29 cellular contexts compared by ENCODE assay signal in genomic region chr7:20338285-20338684, GRCh38. TPM values are rescaled to one million over a fixed set of nuclear protein-coding genes. Genes with fewer than 3 reads are reported as not detected.
"Had no signal": no experiment of that assay in that cellular context is flagged by ENCODE, and none has a peak within 500 bp of the region (broad histone marks: within the 10 kb centered on the region; RNA-seq: fewer than 3 reads in every experiment).

No MANE protein-coding gene starts in this region.

- H3K27me3 Mint-ChIP-seq: progenitor cell of endocrine pancreas, type B pancreatic cell had no signal

- ATAC-seq: naive thymus-derived CD4-positive, alpha-beta T cell; natural killer cell; psoas muscle; right cardiac atrium; right lobe of liver; stimulated activated effector memory CD8-positive, alpha-beta T cell treated with anti-CD3 and anti-CD28 coated beads, Interleukin-12 subunit alpha, Interleukin-12 subunit beta, amount 100 ng/mL, for 72 hours; stimulated activated naive B cell treated with anti-CD40 and anti-IgM and Interleukin-4, amounts not matched to agents 10 μg/mL and 1 μg/mL and 100 μg/mL, for 72 hours; upper lobe of right lung had no signal

- H2AFZ ChIP-seq: neural progenitor cell, parathyroid adenoma had no signal

- H3K9me3 ChIP-seq: ovary, psoas muscle, right lobe of liver, sigmoid colon, stomach, thoracic aorta, thyroid gland, transverse colon, upper lobe of right lung, uterus had no signal

- H3K4me1 Mint-ChIP-seq: naive thymus-derived CD4-positive, alpha-beta T cell; natural killer cell; stimulated activated effector memory CD8-positive, alpha-beta T cell treated with anti-CD3 and anti-CD28 coated beads, Interleukin-12 subunit alpha, Interleukin-12 subunit beta, amount 100 ng/mL, for 72 hours; stimulated activated naive B cell treated with anti-CD40 and anti-IgM and Interleukin-4, amounts not matched to agents 10 μg/mL and 1 μg/mL and 100 μg/mL, for 72 hours had no signal

- H3K4me2 ChIP-seq: neural progenitor cell, smooth muscle cell had no signal

- DNase-seq: naive thymus-derived CD4-positive, alpha-beta T cell; natural killer cell; occipital lobe; ovary; posterior cingulate gyrus; psoas muscle; right cardiac atrium; right lobe of liver; sigmoid colon; stimulated activated CD4-positive, alpha-beta T cell treated with anti-CD3 and anti-CD28 coated beads, Interleukin-15, amount 100 ng/mL, for 24 hours; stimulated activated CD4-positive, alpha-beta T cell treated with anti-CD3 and anti-CD28 coated beads, Interleukin-2, amount 100 ng/mL, for 24 hours; stimulated activated CD4-positive, alpha-beta T cell treated with anti-CD3 and anti-CD28 coated beads, Interleukin-2, amount 100 ng/mL, for 48 hours; stimulated activated CD4-positive, alpha-beta T cell treated with anti-CD3 and anti-CD28 coated beads, Interleukin-4, amount 100 ng/mL, for 24 hours; stimulated activated naive B cell treated with anti-CD40 and anti-IgM and Interleukin-4, amounts not matched to agents 10 μg/mL and 1 μg/mL and 100 μg/mL, for 72 hours; stimulated activated naive CD4-positive, alpha-beta T cell treated with Interleukin-2 at 50 U/mL for 16 hours; stomach; thyroid gland; transverse colon; upper lobe of right lung; uterus had no signal

- H3K4me3 Mint-ChIP-seq: naive thymus-derived CD4-positive, alpha-beta T cell; natural killer cell; nephron; neural progenitor cell; stimulated activated effector memory CD8-positive, alpha-beta T cell treated with anti-CD3 and anti-CD28 coated beads, Interleukin-12 subunit alpha, Interleukin-12 subunit beta, amount 100 ng/mL, for 72 hours; stimulated activated naive B cell treated with anti-CD40 and anti-IgM and Interleukin-4, amounts not matched to agents 10 μg/mL and 1 μg/mL and 100 μg/mL, for 72 hours; stimulated activated naive CD8-positive, alpha-beta T cell treated with anti-CD3 and anti-CD28 coated beads, Interleukin-15, Interleukin-2, amounts not matched to agents 100 ng/mL and 50 ng/mL, for 24 hours; type B pancreatic cell had no signal

- H3K4me1 ChIP-seq: psoas muscle, right lobe of liver, upper lobe of right lung, uterus had no signal

- H3K4me3 ChIP-seq: neural progenitor cell, ovary, psoas muscle, right lobe of liver, sigmoid colon, smooth muscle cell, stomach, thoracic aorta, thyroid gland, transverse colon, upper lobe of right lung, uterus had no signal

- H3K36me3 Mint-ChIP-seq: naive thymus-derived CD4-positive, alpha-beta T cell; natural killer cell; stimulated activated effector memory CD8-positive, alpha-beta T cell treated with anti-CD3 and anti-CD28 coated beads, Interleukin-12 subunit alpha, Interleukin-12 subunit beta, amount 100 ng/mL, for 72 hours; stimulated activated naive B cell treated with anti-CD40 and anti-IgM and Interleukin-4, amounts not matched to agents 10 μg/mL and 1 μg/mL and 100 μg/mL, for 72 hours had no signal

- H3K27ac ChIP-seq: neural progenitor cell, ovary, parathyroid adenoma, psoas muscle, right lobe of liver, sigmoid colon, stomach, thoracic aorta, thyroid gland, transverse colon, upper lobe of right lung, uterus had no signal

- H3K9me3 Mint-ChIP-seq: nephron; stimulated activated effector memory CD8-positive, alpha-beta T cell treated with anti-CD3 and anti-CD28 coated beads, Interleukin-12 subunit alpha, Interleukin-12 subunit beta, amount 100 ng/mL, for 72 hours; stimulated activated naive B cell treated with anti-CD40 and anti-IgM and Interleukin-4, amounts not matched to agents 10 μg/mL and 1 μg/mL and 100 μg/mL, for 72 hours; stimulated activated naive CD8-positive, alpha-beta T cell treated with anti-CD3 and anti-CD28 coated beads, Interleukin-15, Interleukin-2, amounts not matched to agents 100 ng/mL and 50 ng/mL, for 24 hours; type B pancreatic cell had no signal

- H3K9ac ChIP-seq: neural progenitor cell, parathyroid adenoma had no signal

- H3K27me3 ChIP-seq: neural progenitor cell, ovary, sigmoid colon, stomach, thyroid gland, transverse colon, upper lobe of right lung, uterus had no signal

- H3K79me2 ChIP-seq: parathyroid adenoma had no signal

- H3K27ac Mint-ChIP-seq: naive thymus-derived CD4-positive, alpha-beta T cell; natural killer cell; nephron; neural progenitor cell; progenitor cell of endocrine pancreas; stimulated activated effector memory CD8-positive, alpha-beta T cell treated with anti-CD3 and anti-CD28 coated beads, Interleukin-12 subunit alpha, Interleukin-12 subunit beta, amount 100 ng/mL, for 72 hours; stimulated activated naive B cell treated with anti-CD40 and anti-IgM and Interleukin-4, amounts not matched to agents 10 μg/mL and 1 μg/mL and 100 μg/mL, for 72 hours; stimulated activated naive CD8-positive, alpha-beta T cell treated with anti-CD3 and anti-CD28 coated beads, Interleukin-15, Interleukin-2, amounts not matched to agents 100 ng/mL and 50 ng/mL, for 24 hours; type B pancreatic cell had no signal

- H3K36me3 ChIP-seq: neural progenitor cell, ovary, right lobe of liver, sigmoid colon, stomach, thoracic aorta, thyroid gland, transverse colon, upper lobe of right lung, uterus had no signal

RNA-seq across cellular contexts. Expression of gene ITGB8, which starts 7.6 kb away (rescaled TPM):
- polyA plus RNA-seq: naive thymus-derived CD4-positive, alpha-beta T cell had no signal
